Comparison of ENCODE assay signal across 8 cellular contexts in genomic region chr15:84633311-84634227, GRCh38. TPM values are rescaled to one million over a fixed set of nuclear protein-coding genes. Genes with fewer than 3 reads are reported as not detected.
A peak's percentile ranks its signal among the peaks of the same experiment; 100 is the strongest.
DNase-seq lines count a peak whose midpoint lies in the region; ATAC-seq and TF ChIP-seq lines count a peak whose summit lies in the region.

No MANE protein-coding gene starts in this region.

- ATAC-seq in HG03045 (IDR thresholded peaks at IDR 0.05; ENCODE audit: unreplicated experiment): peak; percentile 55

- peaks cover 18% of the 10 kb centered on the region for H3K36me3 Mint-ChIP-seq in endothelial cell (ENCODE audit: low read depth, unreplicated experiment)

- peaks cover 9% of the 10 kb centered on the region for H3K27me3 Mint-ChIP-seq in endothelial cell (ENCODE audit: unreplicated experiment)

- no peak for TF ChIP-seq CTCF in endothelial cell (IDR thresholded peaks at IDR 0.05; ENCODE audit: unreplicated experiment)

- peak; percentile 83 for DNase-seq in DMS 273 (lab: John Stamatoyannopoulos, UW; ENCODE audit: unreplicated experiment)
- DNase-seq in DMS 273 treated with DMSO at 0.1 percent for 48 hours (lab: John Stamatoyannopoulos, UW): no peak
- peak; percentile 5 for DNase-seq in NCI-H748 treated with DMSO at 0.1 percent for 48 hours (lab: John Stamatoyannopoulos, UW)
- DNase-seq in activated CD8-positive, alpha-beta memory T cell treated with anti-CD3 and anti-CD28 coated beads, Interleukin-2, amount 50 U/mL, for 48 hours: peak; percentile 87
- DNase-seq in endothelial cell (ENCODE audit: low spot score): peak; percentile 61
- peak; percentile 78 for DNase-seq in midbrain (lab: John Stamatoyannopoulos, UW)
- peak; percentile 31 to 38 for DNase-seq in stimulated activated CD8-positive, alpha-beta memory T cell treated with anti-CD3 and anti-CD28 coated beads, Interleukin-2, amount 100 ng/mL, for 1 hour (ENCODE audit: low read depth in 2 of 2)

- no peaks in the 10 kb centered on the region for H3K9me3 Mint-ChIP-seq in endothelial cell (ENCODE audit: unreplicated experiment)

- H3K4me3 Mint-ChIP-seq in endothelial cell (ENCODE audit: unreplicated experiment): peak overlapping the region; percentile 96

- H3K4me1 Mint-ChIP-seq in endothelial cell (ENCODE audit: unreplicated experiment): peaks cover 27% of the 10 kb centered on the region

- H3K27ac Mint-ChIP-seq in endothelial cell (ENCODE audit: unreplicated experiment): peak overlapping the region; percentile 57

RNA-seq across cellular contexts. Expression of gene WDR73, which starts 20.5 kb away (rescaled TPM):
- total RNA-seq in endothelial cell (ENCODE audit: unreplicated experiment): 29.5 TPM

RNA-seq across cellular contexts. Expression of gene NMB, which starts 24.4 kb away (rescaled TPM):
- 14.3 TPM for total RNA-seq in endothelial cell (ENCODE audit: unreplicated experiment)

RNA-seq across cellular contexts. Expression of gene ZSCAN2, which starts 32.8 kb away (rescaled TPM):
- total RNA-seq in endothelial cell (ENCODE audit: unreplicated experiment): 22.0 TPM
